ENCODE assay signal across 9 cellular contexts in the genomic region with DNA sequence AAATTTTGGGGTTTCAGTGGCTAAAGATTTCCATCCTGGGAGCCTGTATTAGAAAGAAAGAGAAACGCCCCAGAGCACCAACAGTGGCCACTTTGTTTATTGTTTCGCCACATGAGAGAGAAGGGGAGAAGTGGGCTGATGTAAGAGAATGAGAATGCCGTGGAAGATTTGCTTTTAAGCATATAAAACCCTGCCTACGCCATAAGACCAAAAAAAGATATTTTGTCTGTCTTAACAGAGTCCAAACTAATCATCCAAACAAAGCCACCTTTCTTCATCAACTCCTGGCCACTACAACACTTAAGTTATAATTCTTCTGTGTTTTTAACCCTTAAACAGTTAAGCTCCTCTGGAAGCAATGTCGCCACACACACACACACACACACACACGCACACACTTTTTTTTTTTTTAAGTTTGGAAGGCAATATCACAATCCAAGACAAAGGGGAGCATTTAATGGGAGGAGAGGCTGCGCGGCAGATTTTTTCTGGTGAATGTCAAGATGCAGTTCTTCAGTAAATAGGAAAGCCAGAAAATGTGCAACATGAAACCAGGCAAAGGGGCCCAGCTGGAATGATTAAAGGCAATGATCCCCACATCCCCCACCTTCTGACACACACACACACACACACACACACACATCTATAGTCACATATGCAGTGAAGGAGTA. TPM values are rescaled to one million over a fixed set of nuclear protein-coding genes. Genes with fewer than 3 reads are reported as not detected.
DNase-seq lines count a peak whose midpoint lies in the region; ATAC-seq and TF ChIP-seq lines count a peak whose summit lies in the region.
"Had no signal": no experiment of that assay in that cellular context is flagged by ENCODE, and none has a peak within 500 bp of the region (broad histone marks: within the 10 kb centered on the region; RNA-seq: fewer than 3 reads in every experiment).

No MANE protein-coding gene starts in this region.

- no peak for TF ChIP-seq CTCF in GM10248 (IDR thresholded peaks at IDR 0.05; ENCODE audit: control extremely low read depth, extremely low read depth, low read depth, missing control alignments)

- H3K9me3 Mint-ChIP-seq in activated T-helper 1 cell treated with anti-CD3 and anti-CD28 coated beads, Interleukin-12 subunit alpha, Interleukin-12 subunit beta, Interleukin-2, Interleukin-4 antibody, amounts not matched to agents 30 ng/mL and 10 ng/mL and 1 ng/mL, durations not matched to agents 14 hours and 24 hours and 36 hours, result no peaks in the 10 kb centered on the region

- POLR2A ChIA-PET in GM10248 (lab: Yijun Ruan, JAX), result no interaction called here

- H3K4me1 Mint-ChIP-seq in activated T-helper 1 cell treated with anti-CD3 and anti-CD28 coated beads, Interleukin-12 subunit alpha, Interleukin-12 subunit beta, Interleukin-2, Interleukin-4 antibody, amounts not matched to agents 30 ng/mL and 10 ng/mL and 1 ng/mL, durations not matched to agents 14 hours and 24 hours and 36 hours (ENCODE audit: low read depth), result peaks cover 33% of the 10 kb centered on the region

- CTCF ChIA-PET in GM10248 (lab: Yijun Ruan, JAX), result no interaction called here

- H3K27me3 ChIP-seq in H7 (ENCODE audit: control insufficient read depth, insufficient read depth, low read length), result no peaks in the 10 kb centered on the region
- H3K27me3 ChIP-seq: adrenal gland had no signal

- ATAC-seq in GM21367 (IDR thresholded peaks at IDR 0.05; ENCODE audit: unreplicated experiment), result no peak

- peak overlapping the region; percentile 74 for H3K27ac Mint-ChIP-seq in activated T-helper 1 cell treated with anti-CD3 and anti-CD28 coated beads, Interleukin-12 subunit alpha, Interleukin-12 subunit beta, Interleukin-2, Interleukin-4 antibody, amounts not matched to agents 30 ng/mL and 10 ng/mL and 1 ng/mL, durations not matched to agents 14 hours and 24 hours and 36 hours

- no peaks in the 10 kb centered on the region for H3K36me3 ChIP-seq in H7 (replicated peaks; ENCODE audit: control insufficient read depth, insufficient read depth, low read length)
- H3K36me3 ChIP-seq: adrenal gland had no signal

- peaks cover 5% of the 10 kb centered on the region for H3K27me3 Mint-ChIP-seq in activated T-helper 1 cell treated with anti-CD3 and anti-CD28 coated beads, Interleukin-12 subunit alpha, Interleukin-12 subunit beta, Interleukin-2, Interleukin-4 antibody, amounts not matched to agents 30 ng/mL and 10 ng/mL and 1 ng/mL, durations not matched to agents 14 hours and 24 hours and 36 hours (ENCODE audit: insufficient read depth)

- peak; percentile 22 for DNase-seq in GM10248 (ENCODE audit: extremely low spot score)
- DNase-seq in activated T-helper 1 cell treated with anti-CD3 and anti-CD28 coated beads, Interleukin-12 subunit alpha, Interleukin-12 subunit beta, Interleukin-2, Interleukin-4 antibody, amounts not matched to agents 30 ng/mL and 10 ng/mL and 1 ng/mL, durations not matched to agents 14 hours and 24 hours and 36 hours (ENCODE audit: low spot score), result no peak
- peak in 27 of 42 donors; percentile 5 to 72 (median 36) for DNase-seq in head of caudate nucleus
- peak; percentile 43 for DNase-seq in skeletal muscle cell (ENCODE audit: low read depth)
- DNase-seq in H7, result no peak
- DNase-seq in OCI-M2 (lab: John Stamatoyannopoulos, UW; ENCODE audit: unreplicated experiment), result no peak
- no peak for DNase-seq in NCI-H2196 treated with DMSO at 0.1 percent for 48 hours (lab: John Stamatoyannopoulos, UW; ENCODE audit: unreplicated experiment)
- DNase-seq: adrenal gland had no signal

- peak overlapping the region; percentile 25 for H3K4me3 ChIP-seq in skeletal muscle cell (ENCODE audit: low read depth, low read length)
- no peak overlapping the region for H3K4me3 ChIP-seq in H7 (ENCODE audit: insufficient read depth, low read depth, low read length)

- intact Hi-C loops in activated T-helper 1 cell treated with anti-CD3 and anti-CD28 coated beads, Interleukin-12 subunit alpha, Interleukin-12 subunit beta, Interleukin-2, Interleukin-4 antibody, amounts not matched to agents 30 ng/mL and 10 ng/mL and 1 ng/mL, durations not matched to agents 14 hours and 24 hours and 36 hours (cut with micrococcal nuclease), result loop anchor here (1.0 to 5.0 kb wide), 3 partner anchors 9 to 50 kb away; no protein-coding TSS in a partner anchor
- intact Hi-C loops in head of caudate nucleus (cut with DNase I), result no loop called here

- peaks cover 5% of the 10 kb centered on the region for H3K36me3 Mint-ChIP-seq in activated T-helper 1 cell treated with anti-CD3 and anti-CD28 coated beads, Interleukin-12 subunit alpha, Interleukin-12 subunit beta, Interleukin-2, Interleukin-4 antibody, amounts not matched to agents 30 ng/mL and 10 ng/mL and 1 ng/mL, durations not matched to agents 14 hours and 24 hours and 36 hours (ENCODE audit: low read depth)

- peak overlapping the region; percentile 35 for H3K4me3 Mint-ChIP-seq in activated T-helper 1 cell treated with anti-CD3 and anti-CD28 coated beads, Interleukin-12 subunit alpha, Interleukin-12 subunit beta, Interleukin-2, Interleukin-4 antibody, amounts not matched to agents 30 ng/mL and 10 ng/mL and 1 ng/mL, durations not matched to agents 14 hours and 24 hours and 36 hours

RNA-seq across cellular contexts. Expression of a gene that starts 19.3 kb away (rescaled TPM):
- 177 and 183 TPM in 2 replicates for total RNA-seq in activated T-helper 1 cell treated with anti-CD3 and anti-CD28 coated beads, Interleukin-12 subunit alpha, Interleukin-12 subunit beta, Interleukin-2, Interleukin-4 antibody, amounts not matched to agents 30 ng/mL and 10 ng/mL and 1 ng/mL, durations not matched to agents 14 hours and 24 hours and 36 hours
- total RNA-seq in H7 (2014; rRNA removed; shearing (Covaris generic)), result 85.5 and 88.7 TPM in 2 replicates

Comparison
In these comparisons a context has a peak if more than half of its experiments do, and no peak if none do; other contexts are left out.
1. DNase-seq: peak in GM10248 (single experiment), head of caudate nucleus (27 of 42) and skeletal muscle cell (single experiment); none in activated T-helper 1 cell treated with anti-CD3 and anti-CD28 coated beads, Interleukin-12 subunit alpha, Interleukin-12 subunit beta, Interleukin-2, Interleukin-4 antibody, amounts not matched to agents 30 ng/mL and 10 ng/mL and 1 ng/mL, durations not matched to agents 14 hours and 24 hours and 36 hours (single experiment), H7 (single experiment), OCI-M2 (single experiment) and NCI-H2196 treated with DMSO at 0.1 percent for 48 hours (single experiment).